In the genomic region with DNA sequence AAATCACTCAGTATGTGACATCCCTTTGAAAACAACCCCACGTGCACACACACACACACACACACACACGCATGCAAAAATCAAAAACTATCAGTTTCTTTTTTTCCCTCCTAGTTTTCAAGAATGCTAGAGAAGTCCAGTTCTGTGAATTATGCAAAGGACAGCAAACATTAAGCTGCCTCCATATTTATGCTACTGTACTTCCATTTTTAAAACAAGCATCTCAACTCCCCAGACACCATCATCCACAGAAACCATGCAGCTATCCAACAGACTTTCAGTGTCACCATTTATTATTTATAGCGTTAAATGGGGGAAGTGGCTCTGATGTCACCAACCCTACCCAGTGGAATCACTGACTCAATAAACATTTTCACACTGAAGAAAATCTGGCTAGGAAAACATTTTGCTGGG, we compare ENCODE assay signal across 8 cellular contexts. TPM values are rescaled to one million over a fixed set of nuclear protein-coding genes. Genes with fewer than 3 reads are reported as not detected.
A peak's percentile ranks its signal among the peaks of the same experiment; 100 is the strongest.
DNase-seq lines count a peak whose midpoint lies in the region; ATAC-seq and TF ChIP-seq lines count a peak whose summit lies in the region.

No MANE protein-coding gene starts in this region.

- H2AK9ac ChIP-seq in IMR-90 (replicated peaks; ENCODE audit: low read depth, low read length, poor library complexity) = no peak overlapping the region

- no CpG with 5 or more reads among the region's 3 CpGs for WGBS in IMR-90 (ENCODE audit: extremely low coverage in 2 of 2, insufficient read length in 1 of 2), 2 experiments

- no peak overlapping the region for H2BK20ac ChIP-seq in IMR-90 (ENCODE audit: low read depth, low read length)

- POLR2A ChIA-PET in IMR-90 (lab: Charles Lee; ENCODE audit: unreplicated experiment) = interaction anchor here (0.7 kb wide), 1 partner anchor 221 kb away, joined by 5 read pairs; no protein-coding TSS in a partner anchor

- no peak for TF ChIP-seq CTCF in IMR-90 (conservative IDR thresholded peaks at IDR 0.05; ENCODE audit: low read depth, low read length)

- H3K27me3 ChIP-seq in IMR-90 (ENCODE audit: control insufficient read depth, insufficient read depth, low read length) (no peaks in the 10 kb centered on the region), iPS-15b (ENCODE audit: control insufficient read depth, insufficient read depth, low read length) (no peaks in the 10 kb centered on the region)

- no peak overlapping the region for H3K18ac ChIP-seq in IMR-90 (ENCODE audit: low read depth, low read length)

- H3K56ac ChIP-seq in IMR-90 (ENCODE audit: extremely low read depth, insufficient read depth, low read length) = no peak overlapping the region; the same call in 1 of the 2 replicates

- H3K79me1 ChIP-seq in IMR-90 (ENCODE audit: low read depth in 1 of 2, low read length in 2 of 2) = peaks cover 11 to 72% of the 10 kb centered on the region in 2 experiments

- peaks cover 13% of the 10 kb centered on the region for H3K9me1 ChIP-seq in IMR-90 (ENCODE audit: insufficient read depth, low read length)

- no peak overlapping the region for H2BK15ac ChIP-seq in IMR-90 (ENCODE audit: low read depth, low read length)

- no peak overlapping the region for H4K5ac ChIP-seq in IMR-90 (ENCODE audit: low read depth, low read length)

- TF ChIP-seq RAD21 in IMR-90 (IDR thresholded peaks at IDR 0.05; ENCODE audit: low read length) = no peak

- no peaks in the 10 kb centered on the region for H3K27me3 Mint-ChIP-seq in activated T-helper 2 cell treated with anti-CD3 and anti-CD28 coated beads, Interferon-gamma antibody, Interleukin-2, Interleukin-4, amounts not matched to agents 10 μg/mL and 5 μg/mL and 100 μg/mL, durations not matched to agents 14 hours and 24 hours and 36 hours (ENCODE audit: low read depth)
- no peaks in the 10 kb centered on the region for H3K27me3 Mint-ChIP-seq in stimulated activated naive CD8-positive, alpha-beta T cell treated with anti-CD3 and anti-CD28 coated beads, Interleukin-15, Interleukin-2, amounts not matched to agents 100 ng/mL and 50 ng/mL, for 24 hours

- DNase-seq in AG08396 (ENCODE audit: low spot score) (peak; percentile 17), IMR-90 (no peak), sciatic nerve (ENCODE audit: low spot score) (no peak), left lobe of liver (ENCODE audit: low spot score) (no peak)
- DNase-seq in activated T-helper 2 cell treated with anti-CD3 and anti-CD28 coated beads, Interferon-gamma antibody, Interleukin-2, Interleukin-4, amounts not matched to agents 10 μg/mL and 5 μg/mL and 100 μg/mL, durations not matched to agents 14 hours and 24 hours and 36 hours (ENCODE audit: low spot score) = no peak

- in situ Hi-C loops in IMR-90 (cut with MboI; ENCODE audit: low sequenced_read_pairs) = no loop called here

- no peak for TF ChIP-seq POLR2A in IMR-90 (IDR thresholded peaks at IDR 0.05; ENCODE audit: low read depth, low read length)

- peak overlapping the region; percentile 79 for H3K23ac ChIP-seq in IMR-90 (ENCODE audit: low read depth, low read length)

- intact Hi-C loops in IMR-90 (cut with micrococcal nuclease) = loop anchor here (5.0 kb wide), 1 partner anchor 182 kb away; the partner anchor contains the start of gene STK10
- intact Hi-C loops in activated T-helper 2 cell treated with anti-CD3 and anti-CD28 coated beads, Interferon-gamma antibody, Interleukin-2, Interleukin-4, amounts not matched to agents 10 μg/mL and 5 μg/mL and 100 μg/mL, durations not matched to agents 14 hours and 24 hours and 36 hours (cut with micrococcal nuclease) = loop anchor here (1.0 to 5.0 kb wide), 4 partner anchors 37 to 1052 kb away; partner anchors contain the start of gene CREBRF
- intact Hi-C loops in sciatic nerve (cut with DNase I) = no loop called here

- H3K4me3 ChIP-seq in IMR-90 (ENCODE audit: insufficient read depth, low read depth, low read length) = peak overlapping the region; percentile 77
- H3K4me3 ChIP-seq in iPS-15b (ENCODE audit: low read depth, low read length) = peak overlapping the region; percentile 98

- no peak overlapping the region for H3K27ac ChIP-seq in IMR-90 (ENCODE audit: insufficient read depth, low read length)

- peaks cover 64% of the 10 kb centered on the region for H3K4me1 Mint-ChIP-seq in activated T-helper 2 cell treated with anti-CD3 and anti-CD28 coated beads, Interferon-gamma antibody, Interleukin-2, Interleukin-4, amounts not matched to agents 10 μg/mL and 5 μg/mL and 100 μg/mL, durations not matched to agents 14 hours and 24 hours and 36 hours (ENCODE audit: low read depth)
- H3K4me1 Mint-ChIP-seq in stimulated activated naive CD8-positive, alpha-beta T cell treated with anti-CD3 and anti-CD28 coated beads, Interleukin-15, Interleukin-2, amounts not matched to agents 100 ng/mL and 50 ng/mL, for 24 hours (ENCODE audit: low read depth) = peaks cover 78% of the 10 kb centered on the region

- no peak overlapping the region for H2BK120ac ChIP-seq in IMR-90 (ENCODE audit: low read depth, low read length)

- H2AK5ac ChIP-seq in IMR-90 (ENCODE audit: low read depth, low read length) = no peak overlapping the region

- no peaks in the 10 kb centered on the region for H3K9me3 Mint-ChIP-seq in activated T-helper 2 cell treated with anti-CD3 and anti-CD28 coated beads, Interferon-gamma antibody, Interleukin-2, Interleukin-4, amounts not matched to agents 10 μg/mL and 5 μg/mL and 100 μg/mL, durations not matched to agents 14 hours and 24 hours and 36 hours
- H3K9me3 Mint-ChIP-seq in stimulated activated naive CD8-positive, alpha-beta T cell treated with anti-CD3 and anti-CD28 coated beads, Interleukin-15, Interleukin-2, amounts not matched to agents 100 ng/mL and 50 ng/mL, for 24 hours = no peaks in the 10 kb centered on the region

- H3K9ac ChIP-seq in IMR-90 (ENCODE audit: low read depth, low read length) = peak overlapping the region; percentile 98; the same call in 1 of the 2 replicates
- peak overlapping the region; percentile 98 for H3K9ac ChIP-seq in iPS-15b (ENCODE audit: low read depth, low read length)

- no peak overlapping the region for H4K91ac ChIP-seq in IMR-90 (ENCODE audit: insufficient read depth, low read depth, low read length)

- H3K4ac ChIP-seq in IMR-90 (ENCODE audit: low read depth, low read length) = peak overlapping the region; percentile 59; the same call in 1 of the 2 replicates

- H3K4me3 Mint-ChIP-seq in activated T-helper 2 cell treated with anti-CD3 and anti-CD28 coated beads, Interferon-gamma antibody, Interleukin-2, Interleukin-4, amounts not matched to agents 10 μg/mL and 5 μg/mL and 100 μg/mL, durations not matched to agents 14 hours and 24 hours and 36 hours (ENCODE audit: low read depth) = peak overlapping the region; percentile 94
- H3K4me3 Mint-ChIP-seq in stimulated activated naive CD8-positive, alpha-beta T cell treated with anti-CD3 and anti-CD28 coated beads, Interleukin-15, Interleukin-2, amounts not matched to agents 100 ng/mL and 50 ng/mL, for 24 hours = peak overlapping the region; percentile 95

- peaks cover 24% of the 10 kb centered on the region for H3K36me3 Mint-ChIP-seq in activated T-helper 2 cell treated with anti-CD3 and anti-CD28 coated beads, Interferon-gamma antibody, Interleukin-2, Interleukin-4, amounts not matched to agents 10 μg/mL and 5 μg/mL and 100 μg/mL, durations not matched to agents 14 hours and 24 hours and 36 hours (ENCODE audit: low read depth)
- peaks cover 29% of the 10 kb centered on the region for H3K36me3 Mint-ChIP-seq in stimulated activated naive CD8-positive, alpha-beta T cell treated with anti-CD3 and anti-CD28 coated beads, Interleukin-15, Interleukin-2, amounts not matched to agents 100 ng/mL and 50 ng/mL, for 24 hours (ENCODE audit: low read depth)

- peak overlapping the region; percentile 98 for H3K4me2 ChIP-seq in IMR-90 (ENCODE audit: low read depth, low read length)

- H3K9me3 ChIP-seq in IMR-90 (ENCODE audit: control insufficient read depth, insufficient read depth, low read length) (no peaks in the 10 kb centered on the region), iPS-15b (ENCODE audit: control insufficient read depth, insufficient read depth, low read length) (no peaks in the 10 kb centered on the region)

- H2AFZ ChIP-seq in IMR-90 (replicated peaks; ENCODE audit: low read length, poor library complexity) = no peak overlapping the region

- dilution Hi-C loops in IMR-90 (cut with HindIII; ENCODE audit: low sequenced_read_pairs, unreplicated experiment) = no loop called here

- no TSS peak for BruUV-seq in IMR-90 (replicated peaks; lab: Mats Ljungman, UMichigan)

- H3K14ac ChIP-seq in IMR-90 (replicated peaks; ENCODE audit: low read depth, low read length) = peak overlapping the region; percentile 91

- peak overlapping the region; percentile 4 for H2BK5ac ChIP-seq in IMR-90 (ENCODE audit: low read depth, low read length, poor library complexity, severe bottlenecking)

- peaks cover 62% of the 10 kb centered on the region for H4K20me1 ChIP-seq in IMR-90 (ENCODE audit: insufficient read depth, low read length)

- H3K27ac Mint-ChIP-seq in activated T-helper 2 cell treated with anti-CD3 and anti-CD28 coated beads, Interferon-gamma antibody, Interleukin-2, Interleukin-4, amounts not matched to agents 10 μg/mL and 5 μg/mL and 100 μg/mL, durations not matched to agents 14 hours and 24 hours and 36 hours = peak overlapping the region; percentile 86
- H3K27ac Mint-ChIP-seq in stimulated activated naive CD8-positive, alpha-beta T cell treated with anti-CD3 and anti-CD28 coated beads, Interleukin-15, Interleukin-2, amounts not matched to agents 100 ng/mL and 50 ng/mL, for 24 hours = peak overlapping the region; percentile 98

- CTCF ChIA-PET in IMR-90 (lab: Yijun Ruan, JAX) = interaction anchor here (3.4 kb wide), 1 partner anchor 93 kb away, joined by 18 read pairs; no protein-coding TSS in a partner anchor

- ATAC-seq in IMR-90 (ENCODE audit: low read depth) (no peak), sciatic nerve (no peak), GM21360 (IDR thresholded peaks at IDR 0.05; ENCODE audit: unreplicated experiment) (no peak), left lobe of liver (no peak)

- H3K36me3 ChIP-seq in IMR-90 (ENCODE audit: control insufficient read depth, insufficient read depth, low read length) (no peaks in the 10 kb centered on the region), iPS-15b (ENCODE audit: control insufficient read depth, insufficient read depth, low read length) (peaks cover 3% of the 10 kb centered on the region)

- no peak overlapping the region for H4K8ac ChIP-seq in IMR-90 (ENCODE audit: low read depth in 2 of 2, low read length in 2 of 2)

- H3K4me1 ChIP-seq in IMR-90 (ENCODE audit: control insufficient read depth, insufficient read depth, low read length) (peaks cover 6% of the 10 kb centered on the region; the same call in 1 of the 2 replicates), iPS-15b (ENCODE audit: control insufficient read depth, insufficient read depth, low read length) (peaks cover 42% of the 10 kb centered on the region)

RNA-seq across cellular contexts. Expression of gene FBXW11, which starts 1.6 kb away (rescaled TPM):
- total RNA-seq in IMR-90 (2012; rRNA removed) (97.1 and 100 TPM in 2 replicates), sciatic nerve (67.7 TPM), left lobe of liver (21.9 TPM)
- 29.1 and 34.3 TPM in 2 replicates for polyA plus RNA-seq in IMR-90 (2012; rRNA removed)
- 14.9 and 17.1 TPM in 2 replicates for polyA plus RNA-seq in IMR-90 (2012; cell fraction: cytosol; rRNA removed)
- polyA plus RNA-seq in IMR-90 (2012; cell fraction: nucleus; rRNA removed; ENCODE audit: low replicate concordance) = 10.5 and 28.9 TPM in 2 replicates
- 47.3 and 51.4 TPM in 2 replicates for total RNA-seq in activated T-helper 2 cell treated with anti-CD3 and anti-CD28 coated beads, Interferon-gamma antibody, Interleukin-2, Interleukin-4, amounts not matched to agents 10 μg/mL and 5 μg/mL and 100 μg/mL, durations not matched to agents 14 hours and 24 hours and 36 hours
